In genomic region chr11:74011360-74012071, GRCh38 we compare ENCODE assay signal across 1 cellular context.
TF ChIP-seq lines count a peak whose summit lies in the region.

No MANE protein-coding gene starts in this region.

TF ChIP-seq in K562, 482 proteins besides CTCF, POLR2A, EP300 and RAD21 (continued from another document and continues in another):
- TF ChIP-seq FOS (IDR thresholded peaks at IDR 0.05; ENCODE audit: extremely low read depth, insufficient read length), result no peak
- TF ChIP-seq BDP1 (IDR thresholded peaks at IDR 0.05; ENCODE audit: insufficient read depth, insufficient read length), result no peak
- TF ChIP-seq CREB5 (CRISPR knock-in tag; IDR thresholded peaks at IDR 0.05), result no peak
- peak; percentile 94 for TF ChIP-seq FOXM1 (IDR thresholded peaks at IDR 0.05; ENCODE audit: low read depth)
- TF ChIP-seq FOXM1 (CRISPR knock-in tag; IDR thresholded peaks at IDR 0.05; ENCODE audit: low read depth), result 0 out of 2 replicates have a peak, but pooled peaks have one; percentile 61
- TF ChIP-seq SNAPC5 (CRISPR knock-in tag; IDR thresholded peaks at IDR 0.05), result no peak
- peak; percentile 93 for TF ChIP-seq ZBTB9 (CRISPR knock-in tag; IDR thresholded peaks at IDR 0.05)
- peak; percentile 96 for TF ChIP-seq HDAC2 (IDR thresholded peaks at IDR 0.05)
- TF ChIP-seq GTF2B (IDR thresholded peaks at IDR 0.05; ENCODE audit: extremely low read depth, insufficient read length), result no peak
- peak; percentile 93 for TF ChIP-seq ZNF175 (CRISPR knock-in tag; IDR thresholded peaks at IDR 0.05; ENCODE audit: low read depth)
- TF ChIP-seq ARHGAP35 (IDR thresholded peaks at IDR 0.05; ENCODE audit: partially characterized antibody), result no peak
- peak; percentile 56 for TF ChIP-seq NR2C1 (IDR thresholded peaks at IDR 0.05)
- peak; percentile 77 for TF ChIP-seq NR2C1 (tag; IDR thresholded peaks at IDR 0.05)
- TF ChIP-seq DEAF1 (CRISPR knock-in tag; IDR thresholded peaks at IDR 0.05), result peak; percentile 40
- no peak for TF ChIP-seq ELF1 (tag; IDR thresholded peaks at IDR 0.05)
- no peak for TF ChIP-seq POLR2H (tag; IDR thresholded peaks at IDR 0.05; ENCODE audit: low read depth)
- TF ChIP-seq ATF7 (IDR thresholded peaks at IDR 0.05), result peak; percentile 87
- no peak for TF ChIP-seq MCM2 (IDR thresholded peaks at IDR 0.05; ENCODE audit: low read depth)
- TF ChIP-seq ZNF764 (CRISPR knock-in tag; IDR thresholded peaks at IDR 0.05; ENCODE audit: low read depth), result no peak
- TF ChIP-seq CBFB (CRISPR knock-in tag; IDR thresholded peaks at IDR 0.05), result peak; percentile 95
- peak; percentile 62; the same call in 1 of the 2 replicates for TF ChIP-seq ZNF740 (CRISPR knock-in tag; IDR thresholded peaks at IDR 0.05)
- TF ChIP-seq ZNF740 (tag; IDR thresholded peaks at IDR 0.05), result no peak
- no peak; the same call in 1 of the 2 replicates for TF ChIP-seq PYGO2 (tag; IDR thresholded peaks at IDR 0.05)
- TF ChIP-seq ZNF398 (CRISPR knock-in tag; IDR thresholded peaks at IDR 0.05), result no peak
- TF ChIP-seq RB1 (IDR thresholded peaks at IDR 0.05; ENCODE audit: low read depth), result peak; percentile 61
- TF ChIP-seq ZNF165 (CRISPR knock-in tag; IDR thresholded peaks at IDR 0.05; ENCODE audit: borderline replicate concordance), result no peak
- TF ChIP-seq NBN (IDR thresholded peaks at IDR 0.05; ENCODE audit: low read depth), result peak; percentile 98
- peak; percentile 96 for TF ChIP-seq NFIC (IDR thresholded peaks at IDR 0.05)
- TF ChIP-seq ELF4 (CRISPR knock-in tag; IDR thresholded peaks at IDR 0.05), result 0 out of 2 replicates have a peak, but pooled peaks have one; percentile 69
- peak; percentile 95 for TF ChIP-seq CHAMP1 (IDR thresholded peaks at IDR 0.05)
- no peak for TF ChIP-seq PREB (CRISPR knock-in tag; IDR thresholded peaks at IDR 0.05)
- no peak for TF ChIP-seq RHOXF2B (CRISPR knock-in tag; conservative IDR thresholded peaks at IDR 0.05)
- no peak for TF ChIP-seq MAFF (IDR thresholded peaks at IDR 0.05; ENCODE audit: low read length)
- no peak for TF ChIP-seq SP2 (IDR thresholded peaks at IDR 0.05; ENCODE audit: extremely low read depth, low read depth, low read length, poor library complexity, severe bottlenecking)
- TF ChIP-seq HDAC1 (IDR thresholded peaks at IDR 0.05), result peak; percentile 75 to 89
- TF ChIP-seq MCM3 (IDR thresholded peaks at IDR 0.05), result no peak
- TF ChIP-seq MYNN (IDR thresholded peaks at IDR 0.05), result peak; percentile 80
- TF ChIP-seq MYNN (CRISPR knock-in tag; IDR thresholded peaks at IDR 0.05), result no peak
- TF ChIP-seq MEIS2 (IDR thresholded peaks at IDR 0.05; ENCODE audit: partially characterized antibody), result peak; percentile 83
- TF ChIP-seq ARID3A (IDR thresholded peaks at IDR 0.05; ENCODE audit: borderline replicate concordance, low read depth, low read length), result peak; percentile 66; the same call in 1 of the 2 replicates
- peak; percentile 34; the same call in 1 of the 2 replicates for TF ChIP-seq FOXP1 (CRISPR knock-in tag; IDR thresholded peaks at IDR 0.05)
- no peak for TF ChIP-seq DDX20 (tag; IDR thresholded peaks at IDR 0.05; ENCODE audit: low read depth)
- TF ChIP-seq ZBTB11 (CRISPR knock-in tag; IDR thresholded peaks at IDR 0.05), result peak in 1 of 3 experiments; percentile 83; a peak in 2 of 6 replicates
- no peak; the same call in 1 of the 2 replicates for TF ChIP-seq ZNF316 (IDR thresholded peaks at IDR 0.05)
- no peak for TF ChIP-seq CSDE1 (IDR thresholded peaks at IDR 0.05)
- no peak for TF ChIP-seq SIRT6 (IDR thresholded peaks at IDR 0.05; ENCODE audit: low read depth, low read length)
- TF ChIP-seq ZC3H11A (IDR thresholded peaks at IDR 0.05; ENCODE audit: low read depth, low read length), result no peak
- TF ChIP-seq CEBPB (tag; IDR thresholded peaks at IDR 0.05), result peak; percentile 60
- TF ChIP-seq BCOR (IDR thresholded peaks at IDR 0.05), result peak; percentile 95
- TF ChIP-seq FOXJ2 (tag; IDR thresholded peaks at IDR 0.05), result no peak
- peak; percentile 92 for TF ChIP-seq ZNF584 (CRISPR knock-in tag; IDR thresholded peaks at IDR 0.05; ENCODE audit: low read depth)
- TF ChIP-seq NCOR1 (IDR thresholded peaks at IDR 0.05), result peak; percentile 98
- no peak for TF ChIP-seq ZNF232 (CRISPR knock-in tag; IDR thresholded peaks at IDR 0.05)
- no peak for TF ChIP-seq COPS2 (conservative IDR thresholded peaks at IDR 0.05)
- TF ChIP-seq ZNF41 (CRISPR knock-in tag; conservative IDR thresholded peaks at IDR 0.05), result peak; percentile 75
- no peak for TF ChIP-seq SIX5 (IDR thresholded peaks at IDR 0.05; ENCODE audit: borderline replicate concordance in 1 of 2, insufficient read depth in 1 of 2, low read depth in 1 of 2, low read length in 2 of 2)
- peak; percentile 85; the same call in 1 of the 2 replicates for TF ChIP-seq KLF13 (tag; IDR thresholded peaks at IDR 0.05; ENCODE audit: borderline replicate concordance, low read depth)
- no peak for TF ChIP-seq ZNF124 (CRISPR knock-in tag; IDR thresholded peaks at IDR 0.05)
- peak; percentile 86; the same call in 1 of the 2 replicates for TF ChIP-seq NCOA1 (IDR thresholded peaks at IDR 0.05; ENCODE audit: low read depth)
